14 cellular contexts compared by ENCODE assay signal in genomic region chr20:10432079-10432478, GRCh38. TPM values are rescaled to one million over a fixed set of nuclear protein-coding genes. Genes with fewer than 3 reads are reported as not detected.
DNase-seq lines count a peak whose midpoint lies in the region; ATAC-seq and TF ChIP-seq lines count a peak whose summit lies in the region.
"Had no signal": no experiment of that assay in that cellular context is flagged by ENCODE, and none has a peak within 500 bp of the region (broad histone marks: within the 10 kb centered on the region; RNA-seq: fewer than 3 reads in every experiment).

No MANE protein-coding gene starts in this region.

- H3K9me3 Mint-ChIP-seq in activated naive CD4-positive, alpha-beta T cell treated with anti-CD3 and anti-CD28 coated beads, Interleukin-2, amount 10 ng/mL, durations not matched to agents 7 days and 5 days: no peaks in the 10 kb centered on the region
- no peaks in the 10 kb centered on the region for H3K9me3 Mint-ChIP-seq in chondrocyte (ENCODE audit: low read depth)
- H3K9me3 Mint-ChIP-seq in stimulated activated naive B cell treated with anti-CD40 and anti-IgM and Interleukin-4, amounts not matched to agents 10 μg/mL and 1 μg/mL and 100 μg/mL, for 72 hours: no peaks in the 10 kb centered on the region
- H3K9me3 Mint-ChIP-seq: effector memory CD8-positive, alpha-beta T cell had no signal

- peak overlapping the region; percentile 2 for H3K27ac ChIP-seq in OCI-LY1 (ENCODE audit: low read depth, low read length, poor library complexity, severe bottlenecking)
- H3K27ac ChIP-seq in right atrium auricular region: no peak overlapping the region
- H3K27ac ChIP-seq: heart right ventricle, prostate gland had no signal

- DNase-seq in activated naive CD4-positive, alpha-beta T cell treated with anti-CD3 and anti-CD28 coated beads, Interleukin-2, amount 10 ng/mL, durations not matched to agents 7 days and 5 days: no peak
- no peak for DNase-seq in activated naive CD4-positive, alpha-beta T cell (lab: John Stamatoyannopoulos, UW)
- no peak for DNase-seq in chondrocyte (ENCODE audit: low spot score)
- no peak for DNase-seq in stimulated activated naive B cell treated with anti-CD40 and anti-IgM and Interleukin-4, amounts not matched to agents 10 μg/mL and 1 μg/mL and 100 μg/mL, for 72 hours
- no peak for DNase-seq in right atrium auricular region (ENCODE audit: low spot score)
- DNase-seq in stimulated activated CD4-positive, alpha-beta T cell treated with anti-CD3 and anti-CD28 coated beads, Interleukin-2, amount 100 ng/mL, for 48 hours: no peak
- no peak for DNase-seq in NCI-H446 (lab: John Stamatoyannopoulos, UW)
- DNase-seq: BE2C; effector memory CD8-positive, alpha-beta T cell; heart right ventricle; OCI-M1; stimulated activated CD4-positive, alpha-beta T cell treated with anti-CD3 and anti-CD28 coated beads, Interleukin-4, amount 100 ng/mL, for 1 hour had no signal

- H3K9me2 ChIP-seq in OCI-LY1 (ENCODE audit: low read depth, low read length): no peaks in the 10 kb centered on the region

- peak overlapping the region; percentile 8 for H3K27ac Mint-ChIP-seq in activated naive CD4-positive, alpha-beta T cell treated with anti-CD3 and anti-CD28 coated beads, Interleukin-2, amount 10 ng/mL, durations not matched to agents 7 days and 5 days
- no peak overlapping the region for H3K27ac Mint-ChIP-seq in chondrocyte (ENCODE audit: unreplicated experiment)
- H3K27ac Mint-ChIP-seq in stimulated activated naive B cell treated with anti-CD40 and anti-IgM and Interleukin-4, amounts not matched to agents 10 μg/mL and 1 μg/mL and 100 μg/mL, for 72 hours: peak overlapping the region; percentile 80

- H3K36me3 Mint-ChIP-seq in activated naive CD4-positive, alpha-beta T cell treated with anti-CD3 and anti-CD28 coated beads, Interleukin-2, amount 10 ng/mL, durations not matched to agents 7 days and 5 days: peaks cover 4% of the 10 kb centered on the region
- peaks cover 2% of the 10 kb centered on the region for H3K36me3 Mint-ChIP-seq in chondrocyte (ENCODE audit: low read depth)
- H3K36me3 Mint-ChIP-seq in stimulated activated naive B cell treated with anti-CD40 and anti-IgM and Interleukin-4, amounts not matched to agents 10 μg/mL and 1 μg/mL and 100 μg/mL, for 72 hours: peaks cover 2 to 8% of the 10 kb centered on the region in 2 donors

- no peak overlapping the region for H3K4me3 ChIP-seq in OCI-LY1 (ENCODE audit: low read depth, low read length, poor library complexity, severe bottlenecking)
- no peak overlapping the region for H3K4me3 ChIP-seq in right atrium auricular region
- H3K4me3 ChIP-seq: prostate gland had no signal

- CTCF ChIA-PET in activated naive CD4-positive, alpha-beta T cell treated with anti-CD3 and anti-CD28 coated beads, Interleukin-2, amount 10 ng/mL, durations not matched to agents 7 days and 5 days (lab: Charles Lee): no interaction called here

- peak overlapping the region; percentile 26 for H3K4me3 Mint-ChIP-seq in activated naive CD4-positive, alpha-beta T cell treated with anti-CD3 and anti-CD28 coated beads, Interleukin-2, amount 10 ng/mL, durations not matched to agents 7 days and 5 days
- peak overlapping the region; percentile 23 for H3K4me3 Mint-ChIP-seq in chondrocyte (ENCODE audit: unreplicated experiment)
- peak overlapping the region in 1 of 2 donors; percentile 11 for H3K4me3 Mint-ChIP-seq in stimulated activated naive B cell treated with anti-CD40 and anti-IgM and Interleukin-4, amounts not matched to agents 10 μg/mL and 1 μg/mL and 100 μg/mL, for 72 hours
- H3K4me3 Mint-ChIP-seq: effector memory CD8-positive, alpha-beta T cell had no signal

- peaks cover 34% of the 10 kb centered on the region for H3K79me2 ChIP-seq in OCI-LY1 (ENCODE audit: insufficient read depth, low read length)

- peak overlapping the region; percentile 10; the same call in 1 of the 2 replicates for H3K4me2 ChIP-seq in OCI-LY1 (ENCODE audit: low read length)

- peaks cover 54% of the 10 kb centered on the region for H3K4me1 Mint-ChIP-seq in activated naive CD4-positive, alpha-beta T cell treated with anti-CD3 and anti-CD28 coated beads, Interleukin-2, amount 10 ng/mL, durations not matched to agents 7 days and 5 days
- H3K4me1 Mint-ChIP-seq in chondrocyte (ENCODE audit: low read depth): peaks cover 22% of the 10 kb centered on the region
- peaks cover 31 to 35% of the 10 kb centered on the region in 2 donors for H3K4me1 Mint-ChIP-seq in stimulated activated naive B cell treated with anti-CD40 and anti-IgM and Interleukin-4, amounts not matched to agents 10 μg/mL and 1 μg/mL and 100 μg/mL, for 72 hours

- H3K27me3 Mint-ChIP-seq in activated naive CD4-positive, alpha-beta T cell treated with anti-CD3 and anti-CD28 coated beads, Interleukin-2, amount 10 ng/mL, durations not matched to agents 7 days and 5 days: peaks cover 3% of the 10 kb centered on the region
- no peaks in the 10 kb centered on the region for H3K27me3 Mint-ChIP-seq in chondrocyte (ENCODE audit: low read depth)
- no peaks in the 10 kb centered on the region for H3K27me3 Mint-ChIP-seq in stimulated activated naive B cell treated with anti-CD40 and anti-IgM and Interleukin-4, amounts not matched to agents 10 μg/mL and 1 μg/mL and 100 μg/mL, for 72 hours
- H3K27me3 Mint-ChIP-seq: effector memory CD8-positive, alpha-beta T cell had no signal

- no peaks in the 10 kb centered on the region for H3K27me3 ChIP-seq in OCI-LY1 (ENCODE audit: insufficient read depth, low read length)
- H3K27me3 ChIP-seq in right atrium auricular region: no peaks in the 10 kb centered on the region
- H3K27me3 ChIP-seq: BE2C, heart right ventricle had no signal

- ATAC-seq in stimulated activated naive B cell treated with anti-CD40 and anti-IgM and Interleukin-4, amounts not matched to agents 10 μg/mL and 1 μg/mL and 100 μg/mL, for 72 hours (replicated peaks): no peak
- ATAC-seq: effector memory CD8-positive, alpha-beta T cell; heart right ventricle had no signal

- H3F3A ChIP-seq in OCI-LY1 (ENCODE audit: insufficient read depth, low read length): no peaks in the 10 kb centered on the region

- H3K36me3 ChIP-seq in OCI-LY1 (ENCODE audit: insufficient read depth, low read length): no peaks in the 10 kb centered on the region
- H3K36me3 ChIP-seq in right atrium auricular region: no peaks in the 10 kb centered on the region
- H3K36me3 ChIP-seq: BE2C, heart right ventricle, prostate gland had no signal

- H3K4me1 ChIP-seq in OCI-LY1 (ENCODE audit: insufficient read depth, low read length, severe bottlenecking): peaks cover 46% of the 10 kb centered on the region
- H3K4me1 ChIP-seq in right atrium auricular region: peaks cover 0 to 42% of the 10 kb centered on the region in 2 donors
- H3K4me1 ChIP-seq: BE2C had no signal

- H4K20me1 ChIP-seq in OCI-LY1 (ENCODE audit: insufficient read depth, low read length): no peaks in the 10 kb centered on the region

- H3K9me3 ChIP-seq in OCI-LY1 (ENCODE audit: low read length) (no peaks in the 10 kb centered on the region), right atrium auricular region (no peaks in the 10 kb centered on the region)
- H3K9me3 ChIP-seq: BE2C, heart right ventricle, prostate gland had no signal

- TF ChIP-seq CTCF in OCI-LY1 (IDR thresholded peaks at IDR 0.05; ENCODE audit: low read length) (no peak), chondrocyte (IDR thresholded peaks at IDR 0.05) (no peak), right atrium auricular region (IDR thresholded peaks at IDR 0.05) (no peak)

- H2AFZ ChIP-seq in OCI-LY1 (ENCODE audit: low read length): no peak overlapping the region

- H3K9ac ChIP-seq in OCI-LY1 (ENCODE audit: low read length): no peak overlapping the region

RNA-seq across cellular contexts. Expression of gene MKKS, which starts 1.9 kb away (rescaled TPM):
- 12.6 to 16.2 TPM (median 12.6 TPM) in 3 replicates for total RNA-seq in chondrocyte
- total RNA-seq in right atrium auricular region: 10 to 100 TPM; 12.4 to 15.4 TPM

RNA-seq across cellular contexts. Expression of gene SLX4IP, which starts 3.0 kb away (rescaled TPM):
- total RNA-seq in chondrocyte: 5.1 to 6.5 TPM (median 5.4 TPM) in 3 replicates
- total RNA-seq in right atrium auricular region: 1 to 10 TPM; 1.1 to 2.0 TPM
